9 cellular contexts compared by ENCODE assay signal in genomic region chr15:51970981-51971352, GRCh38. TPM values are rescaled to one million over a fixed set of nuclear protein-coding genes. Genes with fewer than 3 reads are reported as not detected.
A peak's percentile ranks its signal among the peaks of the same experiment; 100 is the strongest.
DNase-seq lines count a peak whose midpoint lies in the region; ATAC-seq, FAIRE-seq and TF ChIP-seq lines count a peak whose summit lies in the region.
"Had no signal": no experiment of that assay in that cellular context is flagged by ENCODE, and none has a peak within 500 bp of the region (broad histone marks: within the 10 kb centered on the region; RNA-seq: fewer than 3 reads in every experiment).

No MANE protein-coding gene starts in this region.

- no peaks in the 10 kb centered on the region for H3F3A ChIP-seq in SU-DHL-6 (ENCODE audit: insufficient read depth)

- no peaks in the 10 kb centered on the region for H3K36me3 ChIP-seq in SU-DHL-6 (ENCODE audit: low read length)
- peaks cover 0 to 2% of the 10 kb centered on the region in 2 donors for H3K36me3 ChIP-seq in small intestine (ENCODE audit: control insufficient read depth in 2 of 2, insufficient read depth in 2 of 2, low read length in 2 of 2)

- H3K36me3 Mint-ChIP-seq in glutamatergic neuron (ENCODE audit: unreplicated experiment) = peaks cover 14% of the 10 kb centered on the region

- H3K9me3 ChIP-seq in SU-DHL-6 (ENCODE audit: insufficient read depth, low read length) = no peaks in the 10 kb centered on the region
- no peaks in the 10 kb centered on the region for H3K9me3 ChIP-seq in small intestine (ENCODE audit: control insufficient read depth, low read depth)

- H3K27ac Mint-ChIP-seq in glutamatergic neuron (ENCODE audit: unreplicated experiment) = peak overlapping the region; percentile 98

- peak overlapping the region; percentile 71 for H3K4me2 ChIP-seq in SU-DHL-6 (ENCODE audit: low read depth, low read length, poor library complexity, severe bottlenecking)

- H4K20me1 ChIP-seq in SU-DHL-6 (ENCODE audit: low read depth, low read length) = no peaks in the 10 kb centered on the region

- no peaks in the 10 kb centered on the region for H3K4me1 Mint-ChIP-seq in glutamatergic neuron (ENCODE audit: low read depth, unreplicated experiment)

- peak overlapping the region; percentile 94 for H2AFZ ChIP-seq in SU-DHL-6 (ENCODE audit: low read depth, low read length, severe bottlenecking)

- peaks cover 55% of the 10 kb centered on the region for H3K79me2 ChIP-seq in SU-DHL-6 (ENCODE audit: insufficient read depth, low read length)

- peaks cover 11% of the 10 kb centered on the region for H3K9me3 Mint-ChIP-seq in glutamatergic neuron (ENCODE audit: unreplicated experiment)

- H3K27ac ChIP-seq in SU-DHL-6 (ENCODE audit: low read depth, low read length) (peak overlapping the region; percentile 39; the same call in 1 of the 2 replicates), small intestine (ENCODE audit: low read depth in 1 of 2, low read length in 1 of 2) (peak overlapping the region in 1 of 2 donors; percentile 96)

- peak overlapping the region; percentile 94 for H3K9ac ChIP-seq in SU-DHL-6 (ENCODE audit: low read length)

- ATAC-seq in GM18498 (IDR thresholded peaks at IDR 0.05; ENCODE audit: unreplicated experiment) (peak; percentile 17), HG02610 (IDR thresholded peaks at IDR 0.05; ENCODE audit: unreplicated experiment) (peak; percentile 14)

- DNase-seq in glutamatergic neuron (no peak), small intestine (no peak), hippocampal formation (lab: John Stamatoyannopoulos, UW) (no peak), UCSD-AML1 (lab: John Stamatoyannopoulos, UW; ENCODE audit: unreplicated experiment) (no peak), NCI-H2196 (lab: John Stamatoyannopoulos, UW; ENCODE audit: unreplicated experiment) (no peak)

- H3K4me3 Mint-ChIP-seq in glutamatergic neuron (ENCODE audit: unreplicated experiment) = peak overlapping the region; percentile 96

- no peaks in the 10 kb centered on the region for H3K9me2 ChIP-seq in SU-DHL-6 (replicated peaks; ENCODE audit: insufficient read depth, low read length)

- no peak for FAIRE-seq in small intestine (lab: Jason Lieb, UNC)
- FAIRE-seq: TTC549 had no signal

- H3K4me3 ChIP-seq in SU-DHL-6 (ENCODE audit: insufficient read depth, low read length, poor library complexity, severe bottlenecking) = peak overlapping the region; percentile 88
- peak overlapping the region; percentile 80 to 85 for H3K4me3 ChIP-seq in small intestine (ENCODE audit: low read depth in 1 of 2, low read length in 2 of 2)

- 1 to 2% (median 1%) methylated on average over 6 of the region's 6 CpGs for WGBS in small intestine, 3 donors

- H3K27me3 Mint-ChIP-seq in glutamatergic neuron (ENCODE audit: unreplicated experiment) = peaks cover 10% of the 10 kb centered on the region

- no peaks in the 10 kb centered on the region for H3K27me3 ChIP-seq in SU-DHL-6 (ENCODE audit: low read length)
- no peaks in the 10 kb centered on the region for H3K27me3 ChIP-seq in small intestine (ENCODE audit: control insufficient read depth in 2 of 2, insufficient read depth in 2 of 2, low read length in 2 of 2)

- peaks cover 2 to 3% of the 10 kb centered on the region in 2 donors for H3K4me1 ChIP-seq in small intestine (ENCODE audit: control insufficient read depth in 2 of 2, insufficient read depth in 1 of 2, low read depth in 1 of 2, low read length in 1 of 2)

- TF ChIP-seq CTCF in SU-DHL-6 (IDR thresholded peaks at IDR 0.05; ENCODE audit: insufficient read depth, low read length, poor library complexity, severe bottlenecking) (no peak), glutamatergic neuron (IDR thresholded peaks at IDR 0.05; ENCODE audit: partially characterized antibody, unreplicated experiment) (no peak)

RNA-seq across cellular contexts. Expression of gene LEO1, which starts 0.6 kb away (rescaled TPM):
- 22.7 TPM for total RNA-seq in glutamatergic neuron (ENCODE audit: unreplicated experiment)
- 10 to 100 TPM; 14.3 to 21.7 (median 19.9) TPM for polyA plus RNA-seq in small intestine

RNA-seq across cellular contexts. Expression of gene MAPK6, which starts 48.1 kb away (rescaled TPM):
- total RNA-seq in glutamatergic neuron (ENCODE audit: unreplicated experiment) = 109 TPM
- polyA plus RNA-seq in small intestine = 10 to 100 TPM; 15.5 to 28.6 (median 26.6) TPM
